In the genomic region with DNA sequence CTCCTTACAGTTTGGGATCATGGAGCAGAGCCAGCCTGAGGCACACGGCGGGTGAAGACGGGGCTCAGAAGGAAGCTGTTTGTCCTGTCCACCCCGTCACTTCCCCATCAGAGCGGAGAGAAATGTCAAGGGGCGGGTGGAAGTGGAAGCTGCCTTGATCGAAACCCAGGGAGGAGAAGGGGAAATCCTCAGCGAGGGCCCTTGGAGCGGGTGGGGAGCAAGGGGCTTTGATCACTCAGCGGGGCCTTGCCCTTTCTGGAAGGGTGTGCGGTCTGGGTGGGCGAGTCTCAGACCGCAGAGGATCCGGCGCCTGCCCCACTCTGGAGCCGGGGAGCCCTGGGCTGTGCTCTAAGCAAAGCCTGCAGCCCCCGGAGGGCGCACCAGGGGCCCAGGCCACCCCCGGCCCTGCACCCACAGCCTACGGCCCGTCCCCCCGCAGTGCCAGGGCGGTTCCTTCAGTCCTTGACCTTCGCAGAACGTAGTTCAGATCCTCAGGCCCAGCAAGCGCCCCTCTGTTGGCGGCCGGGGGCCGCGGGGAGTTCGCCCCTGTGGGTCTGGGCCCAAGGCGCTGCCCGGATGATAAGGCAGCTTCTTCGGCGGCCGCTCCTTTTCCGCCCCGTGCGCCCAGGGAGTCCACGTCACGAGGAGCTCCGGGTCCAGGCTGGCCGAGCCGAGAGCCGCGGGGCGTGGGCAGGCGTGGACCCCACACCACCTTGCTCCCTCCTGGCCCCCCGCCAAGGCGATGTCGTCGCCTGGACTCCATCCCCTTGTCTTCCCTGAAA, we compare ENCODE assay signal across 13 cellular contexts.
DNase-seq lines count a peak whose midpoint lies in the region; ATAC-seq and TF ChIP-seq lines count a peak whose summit lies in the region.
"Had no signal": no experiment of that assay in that cellular context is flagged by ENCODE, and none has a peak within 500 bp of the region (broad histone marks: within the 10 kb centered on the region; RNA-seq: fewer than 3 reads in every experiment).

No MANE protein-coding gene starts in this region.

- ATAC-seq in activated CD8-positive, alpha-beta T cell treated with anti-CD3 and anti-CD28 coated beads, Interleukin-2, amount 10 ng/mL, durations not matched to agents 7 days and 5 days, result no peak
- no peak for ATAC-seq in activated CD8-positive, alpha-beta T cell treated with anti-CD3 and anti-CD28 coated beads for 36 hours
- ATAC-seq in aorta (ENCODE audit: low FRiP score), result no peak
- no peak for ATAC-seq in HG02623 (IDR thresholded peaks at IDR 0.05; ENCODE audit: unreplicated experiment)

- no peaks in the 10 kb centered on the region for H3K27me3 Mint-ChIP-seq in activated CD8-positive, alpha-beta T cell treated with anti-CD3 and anti-CD28 coated beads, Interleukin-2, amount 10 ng/mL, durations not matched to agents 7 days and 5 days (ENCODE audit: low read depth)
- H3K27me3 Mint-ChIP-seq in activated CD8-positive, alpha-beta T cell treated with anti-CD3 and anti-CD28 coated beads for 36 hours, result peaks cover 34% of the 10 kb centered on the region

- H3K27ac ChIP-seq in colonic mucosa, result no peak overlapping the region
- H3K27ac ChIP-seq in aorta (ENCODE audit: low read depth in 1 of 2, low read length in 2 of 2), result no peak overlapping the region

- H3K27me3 ChIP-seq in colonic mucosa (no peaks in the 10 kb centered on the region), aorta (ENCODE audit: control insufficient read depth in 1 of 2, insufficient read depth in 2 of 2, low read length in 1 of 2) (no peaks in the 10 kb centered on the region)
- H3K27me3 ChIP-seq: BE2C had no signal

- POLR2A ChIA-PET in activated CD8-positive, alpha-beta T cell treated with anti-CD3 and anti-CD28 coated beads, Interleukin-2, amount 10 ng/mL, durations not matched to agents 7 days and 5 days (lab: Charles Lee), result no interaction called here
- POLR2A ChIA-PET in activated CD8-positive, alpha-beta T cell treated with anti-CD3 and anti-CD28 coated beads for 36 hours (lab: Charles Lee), result no interaction called here

- H3K9me3 ChIP-seq in colonic mucosa (no peaks in the 10 kb centered on the region), aorta (ENCODE audit: control insufficient read depth, low read length) (no peaks in the 10 kb centered on the region)
- H3K9me3 ChIP-seq: BE2C had no signal

- H3K36me3 Mint-ChIP-seq in activated CD8-positive, alpha-beta T cell treated with anti-CD3 and anti-CD28 coated beads, Interleukin-2, amount 10 ng/mL, durations not matched to agents 7 days and 5 days (ENCODE audit: low read depth), result no peaks in the 10 kb centered on the region
- no peaks in the 10 kb centered on the region for H3K36me3 Mint-ChIP-seq in activated CD8-positive, alpha-beta T cell treated with anti-CD3 and anti-CD28 coated beads for 36 hours (ENCODE audit: low read depth)
- H3K36me3 Mint-ChIP-seq: CD8-positive, alpha-beta memory T cell had no signal

- no peaks in the 10 kb centered on the region for H3K36me3 ChIP-seq in colonic mucosa
- no peaks in the 10 kb centered on the region for H3K36me3 ChIP-seq in aorta (ENCODE audit: control insufficient read depth in 1 of 2, insufficient read depth in 2 of 2, low read length in 1 of 2)
- H3K36me3 ChIP-seq: BE2C had no signal

- no peak for TF ChIP-seq CTCF in activated CD8-positive, alpha-beta T cell treated with anti-CD3 and anti-CD28 coated beads for 36 hours (IDR thresholded peaks at IDR 0.05)
- no peak for TF ChIP-seq CTCF in colonic mucosa (IDR thresholded peaks at IDR 0.05)

- H3K9me3 Mint-ChIP-seq in activated CD8-positive, alpha-beta T cell treated with anti-CD3 and anti-CD28 coated beads, Interleukin-2, amount 10 ng/mL, durations not matched to agents 7 days and 5 days (ENCODE audit: insufficient read depth), result no peaks in the 10 kb centered on the region
- H3K9me3 Mint-ChIP-seq in activated CD8-positive, alpha-beta T cell treated with anti-CD3 and anti-CD28 coated beads for 36 hours, result no peaks in the 10 kb centered on the region

- H3K4me3 ChIP-seq in colonic mucosa, result no peak overlapping the region
- no peak overlapping the region for H3K4me3 ChIP-seq in aorta (ENCODE audit: low read length in 2 of 2)

- H3K27ac Mint-ChIP-seq in activated CD8-positive, alpha-beta T cell treated with anti-CD3 and anti-CD28 coated beads, Interleukin-2, amount 10 ng/mL, durations not matched to agents 7 days and 5 days, result no peak overlapping the region
- H3K27ac Mint-ChIP-seq in activated CD8-positive, alpha-beta T cell treated with anti-CD3 and anti-CD28 coated beads for 36 hours, result no peak overlapping the region
- H3K27ac Mint-ChIP-seq: CD8-positive, alpha-beta memory T cell had no signal

- H3K4me3 Mint-ChIP-seq in activated CD8-positive, alpha-beta T cell treated with anti-CD3 and anti-CD28 coated beads, Interleukin-2, amount 10 ng/mL, durations not matched to agents 7 days and 5 days, result no peak overlapping the region
- no peak overlapping the region for H3K4me3 Mint-ChIP-seq in activated CD8-positive, alpha-beta T cell treated with anti-CD3 and anti-CD28 coated beads for 36 hours
- H3K4me3 Mint-ChIP-seq: CD8-positive, alpha-beta memory T cell had no signal

- CTCF ChIA-PET in activated CD8-positive, alpha-beta T cell treated with anti-CD3 and anti-CD28 coated beads, Interleukin-2, amount 10 ng/mL, durations not matched to agents 7 days and 5 days (lab: Charles Lee), result interaction anchor here (1.9 kb wide), 1 partner anchor 16 kb away, joined by 6 read pairs; no protein-coding TSS in a partner anchor
- CTCF ChIA-PET in activated CD8-positive, alpha-beta T cell treated with anti-CD3 and anti-CD28 coated beads for 36 hours (lab: Charles Lee), result interaction anchor here (0.9 kb wide), 1 partner anchor 11 kb away, joined by 3 read pairs; no protein-coding TSS in a partner anchor

- no peak overlapping the region for H3K9ac ChIP-seq in colonic mucosa (ENCODE audit: low read depth in 2 of 2, low read length in 2 of 2)

- DNase-seq in activated CD8-positive, alpha-beta T cell treated with anti-CD3 and anti-CD28 coated beads, Interleukin-2, amount 10 ng/mL, durations not matched to agents 7 days and 5 days, result peak; percentile 10
- no peak for DNase-seq in activated CD8-positive, alpha-beta T cell treated with anti-CD3 and anti-CD28 coated beads for 36 hours
- peak; percentile 12 for DNase-seq in colonic mucosa
- DNase-seq in mucosa of gallbladder (ENCODE audit: low spot score), result peak; percentile 9
- no peak for DNase-seq in anterior cingulate cortex (lab: John Stamatoyannopoulos, UW)
- no peak for DNase-seq in aorta
- no peak for DNase-seq in germinal center (ENCODE audit: low spot score)
- DNase-seq: 8988T; CD8-positive, alpha-beta memory T cell; DMS79 treated with DMSO at 0.1 percent for 48 hours; SHP77 treated with DMSO at 0.1 percent for 48 hours had no signal

- intact Hi-C loops in activated CD8-positive, alpha-beta T cell treated with anti-CD3 and anti-CD28 coated beads for 36 hours (cut with micrococcal nuclease), result no loop called here
- intact Hi-C loops in colonic mucosa (cut with DNase I), result no loop called here
- intact Hi-C loops in aorta (cut with DNase I), result no loop called here

- H3K4me1 Mint-ChIP-seq in activated CD8-positive, alpha-beta T cell treated with anti-CD3 and anti-CD28 coated beads, Interleukin-2, amount 10 ng/mL, durations not matched to agents 7 days and 5 days (ENCODE audit: low read depth), result no peaks in the 10 kb centered on the region
- H3K4me1 Mint-ChIP-seq in activated CD8-positive, alpha-beta T cell treated with anti-CD3 and anti-CD28 coated beads for 36 hours (ENCODE audit: low read depth), result no peaks in the 10 kb centered on the region

- H3K4me1 ChIP-seq in colonic mucosa (no peaks in the 10 kb centered on the region), aorta (ENCODE audit: control insufficient read depth in 1 of 2, insufficient read depth in 2 of 2, low read length in 2 of 2) (no peaks in the 10 kb centered on the region)
- H3K4me1 ChIP-seq: BE2C had no signal

- 89 to 90% methylated on average over 37 to 52 of the region's 52 CpGs for WGBS in aorta, 2 donors

Comparison
In these comparisons a context has a peak if more than half of its experiments do, and no peak if none do; other contexts are left out.
1. DNase-seq: peak in activated CD8-positive, alpha-beta T cell treated with anti-CD3 and anti-CD28 coated beads, Interleukin-2, amount 10 ng/mL, durations not matched to agents 7 days and 5 days (single experiment), colonic mucosa (single experiment) and mucosa of gallbladder (single experiment); none in activated CD8-positive, alpha-beta T cell treated with anti-CD3 and anti-CD28 coated beads for 36 hours (single experiment), anterior cingulate cortex (0 of 58), aorta (0 of 2) and germinal center (single experiment).